In genomic region chr12:81558031-81558430, GRCh38 we compare ENCODE assay signal across 1 cellular context.
TF ChIP-seq lines count a peak whose summit lies in the region.

No MANE protein-coding gene starts in this region.

TF ChIP-seq in endothelial cell of umbilical vein, 7 proteins besides CTCF, POLR2A, EP300 and RAD21:
- TF ChIP-seq MYC (IDR thresholded peaks at IDR 0.05; ENCODE audit: low read depth, low read length): no peak
- no peak for TF ChIP-seq JUN (IDR thresholded peaks at IDR 0.05; ENCODE audit: borderline replicate concordance, insufficient read depth, insufficient read length, low read depth)
- peak; percentile 33 for TF ChIP-seq GATA2 (IDR thresholded peaks at IDR 0.05; ENCODE audit: insufficient read depth, insufficient read length, low read depth, low read length)
- TF ChIP-seq MAX (IDR thresholded peaks at IDR 0.05; ENCODE audit: insufficient read depth, insufficient read length): no peak
- TF ChIP-seq EZH2 (IDR thresholded peaks at IDR 0.05; ENCODE audit: borderline replicate concordance, low read depth, low read length, severe bottlenecking): no peak
- peak; percentile 42 for TF ChIP-seq FOS (IDR thresholded peaks at IDR 0.05; ENCODE audit: borderline replicate concordance, insufficient read depth, low read length)
TF ChIP-seq in endothelial cell of umbilical vein: peak in this region for 2.
